8 cellular contexts compared by ENCODE assay signal in the genomic region with DNA sequence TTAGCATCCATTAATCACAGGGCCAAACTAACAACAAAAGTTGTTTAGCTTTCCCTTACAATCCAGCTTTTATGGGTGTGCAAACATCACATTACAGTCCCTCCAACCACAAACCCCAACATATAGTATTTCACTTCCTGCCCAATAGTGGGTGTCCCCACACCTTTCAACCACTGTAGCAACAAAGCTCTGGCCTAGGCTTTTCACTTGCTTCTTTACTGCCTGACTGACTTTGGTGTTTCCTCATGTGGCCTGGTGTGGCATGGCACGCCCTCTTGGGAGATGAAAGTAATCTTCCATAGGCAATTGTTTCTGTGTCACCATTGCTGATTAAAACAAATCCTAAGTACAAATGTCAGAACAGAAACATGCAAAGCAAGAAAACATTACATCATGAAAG. TPM values are rescaled to one million over a fixed set of nuclear protein-coding genes. Genes with fewer than 3 reads are reported as not detected.
DNase-seq lines count a peak whose midpoint lies in the region; ATAC-seq and TF ChIP-seq lines count a peak whose summit lies in the region.

No MANE protein-coding gene starts in this region.

- no peak for TF ChIP-seq CTCF in activated B cell treated with CpG ODN at 0.5 μM for 24 hours (IDR thresholded peaks at IDR 0.05)
- no peak for TF ChIP-seq CTCF in nephron progenitor cell (IDR thresholded peaks at IDR 0.05)

- no peaks in the 10 kb centered on the region for H3K79me1 ChIP-seq in neuronal stem cell (ENCODE audit: low read depth, low read length)

- CTCF ChIA-PET in activated B cell treated with CpG ODN at 0.5 μM for 24 hours (lab: Charles Lee): no interaction called here

- H3K4me2 ChIP-seq in neuronal stem cell (ENCODE audit: insufficient read depth, low read length, poor library complexity, severe bottlenecking): no peak overlapping the region

- peak in 2 of 3 donors; percentile 39 to 70 for DNase-seq in CD4-positive, CD25-positive, alpha-beta regulatory T cell
- DNase-seq in GM19240 (ENCODE audit: insufficient read length, low spot score) (peak; percentile 37), activated B cell treated with CpG ODN at 0.5 μM for 24 hours (no peak), nephron progenitor cell (no peak), neuronal stem cell (ENCODE audit: low spot score) (no peak), OCI-M2 (lab: John Stamatoyannopoulos, UW; ENCODE audit: unreplicated experiment) (no peak), erythroblast (lab: John Stamatoyannopoulos, UW) (no peak)

- no peaks in the 10 kb centered on the region for H3K36me3 Mint-ChIP-seq in CD4-positive, CD25-positive, alpha-beta regulatory T cell
- H3K36me3 Mint-ChIP-seq in activated B cell treated with CpG ODN at 0.5 μM for 24 hours (ENCODE audit: low read depth) (peaks cover 16% of the 10 kb centered on the region), nephron progenitor cell (ENCODE audit: low read depth) (peaks cover 18% of the 10 kb centered on the region)

- H3K9me3 Mint-ChIP-seq in CD4-positive, CD25-positive, alpha-beta regulatory T cell: no peaks in the 10 kb centered on the region
- no peaks in the 10 kb centered on the region for H3K9me3 Mint-ChIP-seq in activated B cell treated with CpG ODN at 0.5 μM for 24 hours
- no peaks in the 10 kb centered on the region for H3K9me3 Mint-ChIP-seq in nephron progenitor cell

- H3K36me3 ChIP-seq in CD4-positive, CD25-positive, alpha-beta regulatory T cell (ENCODE audit: control insufficient read depth, insufficient read depth, low read length): peaks cover 4% of the 10 kb centered on the region
- peaks cover 8 to 75% of the 10 kb centered on the region in 2 donors for H3K36me3 ChIP-seq in neuronal stem cell (replicated peaks in 1 of 2; ENCODE audit: control insufficient read depth in 2 of 2, insufficient read depth in 2 of 2, low read length in 2 of 2)

- POLR2A ChIA-PET in activated B cell treated with CpG ODN at 0.5 μM for 24 hours (lab: Charles Lee): no interaction called here

- H3K27me3 ChIP-seq in CD4-positive, CD25-positive, alpha-beta regulatory T cell (ENCODE audit: control insufficient read depth, insufficient read depth, low read length): no peaks in the 10 kb centered on the region
- no peaks in the 10 kb centered on the region for H3K27me3 ChIP-seq in neuronal stem cell (ENCODE audit: control insufficient read depth in 3 of 3, insufficient read depth in 3 of 3, low read depth in 1 of 3, low read length in 3 of 3)

- H2BK5ac ChIP-seq in neuronal stem cell (ENCODE audit: low read length): no peak overlapping the region

- intact Hi-C loops in activated B cell treated with CpG ODN at 0.5 μM for 24 hours (cut with micrococcal nuclease): no loop called here

- H3K27ac Mint-ChIP-seq in CD4-positive, CD25-positive, alpha-beta regulatory T cell: peak overlapping the region; percentile 63 to 95 (median 78)
- peak overlapping the region; percentile 41 for H3K27ac Mint-ChIP-seq in activated B cell treated with CpG ODN at 0.5 μM for 24 hours
- peak overlapping the region; percentile 35 for H3K27ac Mint-ChIP-seq in nephron progenitor cell

- H3K4me3 ChIP-seq in CD4-positive, CD25-positive, alpha-beta regulatory T cell (ENCODE audit: low read depth, low read length): no peak overlapping the region
- H3K4me3 ChIP-seq in neuronal stem cell (ENCODE audit: low read length in 2 of 2): no peak overlapping the region

- no CpG with 5 or more reads among the region's 1 CpG for WGBS in neuronal stem cell (ENCODE audit: extremely low coverage in 2 of 2, insufficient read length in 2 of 2, insufficient replicate concordance in 1 of 2), 2 donors

- no peak overlapping the region for H3K18ac ChIP-seq in neuronal stem cell (ENCODE audit: low read length)

- H3K14ac ChIP-seq in neuronal stem cell (ENCODE audit: low read length): no peak overlapping the region

- ATAC-seq in CD4-positive, CD25-positive, alpha-beta regulatory T cell (ENCODE audit: low read depth in 2 of 2): peak; percentile 67 to 78
- ATAC-seq in HG03135 (IDR thresholded peaks at IDR 0.05; ENCODE audit: unreplicated experiment) (peak; percentile 92), activated B cell treated with CpG ODN at 0.5 μM for 24 hours (ENCODE audit: low read depth) (peak; percentile 49)

- no peak overlapping the region for H2AK5ac ChIP-seq in neuronal stem cell (ENCODE audit: low read depth, low read length)

- H3K27me3 Mint-ChIP-seq in CD4-positive, CD25-positive, alpha-beta regulatory T cell: no peaks in the 10 kb centered on the region
- no peaks in the 10 kb centered on the region for H3K27me3 Mint-ChIP-seq in activated B cell treated with CpG ODN at 0.5 μM for 24 hours
- H3K27me3 Mint-ChIP-seq in nephron progenitor cell (ENCODE audit: low read depth, poor library complexity): no peaks in the 10 kb centered on the region

- peak overlapping the region; percentile 29 for H3K27ac ChIP-seq in CD4-positive, CD25-positive, alpha-beta regulatory T cell (ENCODE audit: insufficient read depth, low read length, poor library complexity, severe bottlenecking)
- no peak overlapping the region for H3K27ac ChIP-seq in neuronal stem cell (replicated peaks; ENCODE audit: low read length)

- no peak overlapping the region for H3K9ac ChIP-seq in neuronal stem cell (ENCODE audit: low read depth, low read length, poor library complexity)

- TF ChIP-seq POLR2A in erythroblast (IDR thresholded peaks at IDR 0.05; ENCODE audit: low read length): no peak

- peak overlapping the region in 1 of 4 donors; percentile 2 for H3K4me3 Mint-ChIP-seq in CD4-positive, CD25-positive, alpha-beta regulatory T cell
- H3K4me3 Mint-ChIP-seq in activated B cell treated with CpG ODN at 0.5 μM for 24 hours (no peak overlapping the region), nephron progenitor cell (no peak overlapping the region)

- H2AFZ ChIP-seq in neuronal stem cell (ENCODE audit: low read length): no peak overlapping the region

- H3K23ac ChIP-seq in neuronal stem cell (ENCODE audit: low read depth, low read length, poor library complexity): no peak overlapping the region

- H3K4me1 Mint-ChIP-seq in CD4-positive, CD25-positive, alpha-beta regulatory T cell: peaks cover 6 to 35% (median 13%) of the 10 kb centered on the region in 4 donors
- H3K4me1 Mint-ChIP-seq in activated B cell treated with CpG ODN at 0.5 μM for 24 hours: peaks cover 14% of the 10 kb centered on the region
- peaks cover 4% of the 10 kb centered on the region for H3K4me1 Mint-ChIP-seq in nephron progenitor cell

- no peak overlapping the region for H4K8ac ChIP-seq in neuronal stem cell (ENCODE audit: low read depth, low read length)

- no peak overlapping the region for H2BK120ac ChIP-seq in neuronal stem cell (ENCODE audit: low read depth, low read length)

- H4K91ac ChIP-seq in neuronal stem cell (ENCODE audit: low read depth, low read length, poor library complexity): no peak overlapping the region

- H3K9me3 ChIP-seq in CD4-positive, CD25-positive, alpha-beta regulatory T cell (ENCODE audit: control insufficient read depth in 2 of 2, low read length in 2 of 2): no peaks in the 10 kb centered on the region
- no peaks in the 10 kb centered on the region for H3K9me3 ChIP-seq in neuronal stem cell (replicated peaks in 1 of 2; ENCODE audit: control insufficient read depth in 2 of 2, insufficient read depth in 1 of 2, low read depth in 1 of 2, low read length in 2 of 2)

- no peak overlapping the region for H3K4ac ChIP-seq in neuronal stem cell (ENCODE audit: low read length)

- no peak overlapping the region for H2BK12ac ChIP-seq in neuronal stem cell (ENCODE audit: low read length)

- H3K4me1 ChIP-seq in CD4-positive, CD25-positive, alpha-beta regulatory T cell (ENCODE audit: control insufficient read depth, insufficient read depth, low read length, poor library complexity, severe bottlenecking): peaks cover 13% of the 10 kb centered on the region
- no peaks in the 10 kb centered on the region for H3K4me1 ChIP-seq in neuronal stem cell (ENCODE audit: control insufficient read depth in 2 of 2, insufficient read depth in 1 of 2, low read depth in 1 of 2, low read length in 2 of 2)

- no peak overlapping the region for H2BK15ac ChIP-seq in neuronal stem cell (ENCODE audit: low read length)

RNA-seq across cellular contexts. Expression of gene CRLS1, which starts 9.2 kb away (rescaled TPM):
- total RNA-seq in CD4-positive, CD25-positive, alpha-beta regulatory T cell: 16.1 TPM
- polyA plus RNA-seq in CD4-positive, CD25-positive, alpha-beta regulatory T cell: 10 to 100 TPM; 36.0 to 45.9 (median 42.3) TPM
- total RNA-seq in activated B cell treated with CpG ODN at 0.5 μM for 24 hours: 27.7 and 28.2 TPM in 2 replicates
- polyA plus RNA-seq in neuronal stem cell (2013, experiment 1 of 2): 36.5 TPM
- polyA plus RNA-seq in neuronal stem cell (2013, experiment 2 of 2): 32.9 TPM

RNA-seq across cellular contexts. Expression of gene MCM8, which starts 46.3 kb away (rescaled TPM):
- total RNA-seq in CD4-positive, CD25-positive, alpha-beta regulatory T cell: 6.4 TPM
- polyA plus RNA-seq in CD4-positive, CD25-positive, alpha-beta regulatory T cell: 1 to 10 TPM in 2 of 4 donors, under 1 TPM in 2; 0.52 to 1.7 (median 1.0) TPM
- 12.9 and 13.0 TPM in 2 replicates for total RNA-seq in activated B cell treated with CpG ODN at 0.5 μM for 24 hours
- polyA plus RNA-seq in neuronal stem cell (2013, experiment 1 of 2): 22.4 TPM
- polyA plus RNA-seq in neuronal stem cell (2013, experiment 2 of 2): 22.8 TPM

RNA-seq across cellular contexts. Expression of gene TRMT6, which starts 46.4 kb away (rescaled TPM):
- total RNA-seq in CD4-positive, CD25-positive, alpha-beta regulatory T cell: 13.5 TPM
- 10 to 100 TPM; 10.3 to 12.0 (median 11.2) TPM for polyA plus RNA-seq in CD4-positive, CD25-positive, alpha-beta regulatory T cell
- total RNA-seq in activated B cell treated with CpG ODN at 0.5 μM for 24 hours: 21.0 and 25.5 TPM in 2 replicates
- polyA plus RNA-seq in neuronal stem cell (2013, experiment 1 of 2): 19.5 TPM
- polyA plus RNA-seq in neuronal stem cell (2013, experiment 2 of 2): 20.3 TPM

RNA-seq across cellular contexts. Expression of gene LRRN4, which starts 57.1 kb away (rescaled TPM):
- not detected for total RNA-seq in CD4-positive, CD25-positive, alpha-beta regulatory T cell
- under 1 TPM in 1 of 4 donors, not detected in 3; 0.12 TPM for polyA plus RNA-seq in CD4-positive, CD25-positive, alpha-beta regulatory T cell
- total RNA-seq in activated B cell treated with CpG ODN at 0.5 μM for 24 hours: not detected in 2 replicates
- 0.03 TPM for polyA plus RNA-seq in neuronal stem cell (2013, experiment 1 of 2)
- polyA plus RNA-seq in neuronal stem cell (2013, experiment 2 of 2): 0.03 TPM

Comparison
In these comparisons a context has a peak if more than half of its experiments do, and no peak if none do; other contexts are left out.
1. DNase-seq: peak in CD4-positive, CD25-positive, alpha-beta regulatory T cell (2 of 3) and GM19240 (single experiment); none in activated B cell treated with CpG ODN at 0.5 μM for 24 hours (single experiment), nephron progenitor cell (single experiment), neuronal stem cell (single experiment), OCI-M2 (single experiment) and erythroblast (0 of 2).
2. Peak in every context shown above with its lines, with median percentiles within 50 percentile points of each other: ATAC-seq and H3K27ac Mint-ChIP-seq.